ENCODE assay signal across 26 cellular contexts in the genomic region with DNA sequence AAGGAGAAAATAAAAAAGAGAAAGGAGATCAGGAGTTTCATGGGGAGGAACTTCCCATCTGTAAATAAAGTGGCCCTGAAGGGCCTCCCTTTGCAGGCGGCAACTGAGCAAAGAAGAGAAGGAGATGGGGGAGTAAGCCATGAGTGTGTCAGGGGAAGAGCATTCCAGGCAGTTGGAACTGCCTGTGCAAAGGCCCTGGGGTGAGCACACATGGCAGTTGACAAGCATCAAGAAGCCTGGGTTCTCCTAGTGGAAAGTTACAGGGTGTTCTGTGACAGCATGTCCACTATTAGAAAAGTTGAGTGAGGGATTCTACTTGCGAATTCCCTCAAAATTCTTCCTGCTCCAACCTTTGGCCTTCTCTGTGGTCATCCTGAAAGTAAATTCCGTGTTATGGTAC. TPM values are rescaled to one million over a fixed set of nuclear protein-coding genes. Genes with fewer than 3 reads are reported as not detected.
DNase-seq lines count a peak whose midpoint lies in the region; ATAC-seq, FAIRE-seq and TF ChIP-seq lines count a peak whose summit lies in the region.
"Had no signal": no experiment of that assay in that cellular context is flagged by ENCODE, and none has a peak within 500 bp of the region (broad histone marks: within the 10 kb centered on the region; RNA-seq: fewer than 3 reads in every experiment).

No MANE protein-coding gene starts in this region.

- peak overlapping the region; percentile 76 for H3K4me2 ChIP-seq in BLaER1
- H3K4me2 ChIP-seq in K562 (ENCODE audit: insufficient read depth, low read length): no peak overlapping the region
- peak overlapping the region; percentile 48 for H3K4me2 ChIP-seq in smooth muscle cell

- H4K20me1 ChIP-seq in BLaER1 (no peaks in the 10 kb centered on the region), K562 (replicated peaks; ENCODE audit: control insufficient read depth, insufficient read depth, low read length) (peaks cover 3% of the 10 kb centered on the region; the same call in 1 of the 2 replicates), smooth muscle cell (ENCODE audit: low read depth) (no peaks in the 10 kb centered on the region)

- H3K4me1 ChIP-seq in BLaER1 (peaks cover 49% of the 10 kb centered on the region), K562 (replicated peaks in 1 of 2; ENCODE audit: control insufficient read depth in 2 of 2, insufficient read depth in 2 of 2, low read length in 2 of 2) (no peaks in the 10 kb centered on the region), smooth muscle cell (ENCODE audit: low read depth) (peaks cover 18% of the 10 kb centered on the region)

- H3K9me3 Mint-ChIP-seq in memory B cell (no peaks in the 10 kb centered on the region), chondrocyte (ENCODE audit: low read depth) (no peaks in the 10 kb centered on the region)
- H3K9me3 Mint-ChIP-seq: activated naive CD4-positive, alpha-beta T cell treated with anti-CD3 and anti-CD28 coated beads for 36 hours; natural killer cell had no signal

- H3F3A ChIP-seq in smooth muscle cell (ENCODE audit: low read depth): peaks cover 25% of the 10 kb centered on the region

- BruUV-seq in K562 (replicated peaks; lab: Mats Ljungman, UMichigan): no TSS peak

- in situ Hi-C loops in K562 (cut with MboI): no loop called here

- H2AFZ ChIP-seq in K562 (ENCODE audit: low read depth, low read length) (no peak overlapping the region), smooth muscle cell (ENCODE audit: low read depth) (no peak overlapping the region)

- H3K27ac Mint-ChIP-seq in memory B cell (peak overlapping the region; percentile 3), chondrocyte (ENCODE audit: unreplicated experiment) (no peak overlapping the region)
- H3K27ac Mint-ChIP-seq: activated CD8-positive, alpha-beta T cell treated with anti-CD3 and anti-CD28 coated beads, Interleukin-2, amount 10 ng/mL, durations not matched to agents 7 days and 5 days; activated naive CD4-positive, alpha-beta T cell treated with anti-CD3 and anti-CD28 coated beads for 36 hours; endodermal cell; natural killer cell had no signal

- H3K9ac ChIP-seq in BLaER1 (no peak overlapping the region), K562 (ENCODE audit: insufficient read depth in 1 of 2, low read depth in 2 of 2, low read length in 2 of 2) (no peak overlapping the region), smooth muscle cell (ENCODE audit: low read depth) (peak overlapping the region; percentile 68)

- 4% methylated on average over 3 of the region's 3 CpGs for WGBS in K562 (ENCODE audit: insufficient coverage, low coverage, missing lambda C conversion rate)
- 89% methylated on average over 3 of the region's 3 CpGs for WGBS in smooth muscle cell (ENCODE audit: low lambda C conversion rate)

- no peak overlapping the region for H3K4me3 ChIP-seq in BLaER1
- H3K4me3 ChIP-seq in K562: no peak overlapping the region
- H3K4me3 ChIP-seq in smooth muscle cell: no peak overlapping the region
- H3K4me3 ChIP-seq: colonic mucosa, GM12878, vagina had no signal

- H3K79me2 ChIP-seq in K562 (ENCODE audit: control insufficient read depth, insufficient read depth, low read length): no peaks in the 10 kb centered on the region
- H3K79me2 ChIP-seq in smooth muscle cell (ENCODE audit: low read depth): peaks cover 35% of the 10 kb centered on the region

- FAIRE-seq in K562 (lab: Jason Lieb, UNC): no peak
- FAIRE-seq: GM12878 had no signal

- no peaks in the 10 kb centered on the region for H3K9me1 ChIP-seq in K562 (ENCODE audit: control insufficient read depth, insufficient read depth, low read length)

- no peak for TF ChIP-seq POLR2A in K562 (conservative IDR thresholded peaks at IDR 0.05)

- CTCF ChIA-PET in K562 (lab: Yijun Ruan, JAX; ENCODE audit: low intra/inter-chr PET ratio): no interaction called here

- H3K9me3 ChIP-seq in BLaER1: peaks cover 6% of the 10 kb centered on the region; the same call in 1 of the 2 replicates
- H3K9me3 ChIP-seq in K562 (replicated peaks; ENCODE audit: control insufficient read depth, insufficient read depth, low read depth, low read length): no peaks in the 10 kb centered on the region
- no peaks in the 10 kb centered on the region for H3K9me3 ChIP-seq in smooth muscle cell (replicated peaks; ENCODE audit: low read depth)
- H3K9me3 ChIP-seq: colonic mucosa, vagina had no signal

- H3K4me3 Mint-ChIP-seq in memory B cell: no peak overlapping the region
- no peak overlapping the region for H3K4me3 Mint-ChIP-seq in chondrocyte (ENCODE audit: unreplicated experiment)
- H3K4me3 Mint-ChIP-seq: activated CD8-positive, alpha-beta T cell treated with anti-CD3 and anti-CD28 coated beads, Interleukin-2, amount 10 ng/mL, durations not matched to agents 7 days and 5 days; activated naive CD4-positive, alpha-beta T cell treated with anti-CD3 and anti-CD28 coated beads for 36 hours; endodermal cell; natural killer cell had no signal

- POLR2A ChIA-PET in K562 (lab: Yijun Ruan, JAX): interaction anchor here (0.7 to 0.8 kb wide), 2 partner anchors 35 to 396 kb away, joined by 3 read pairs; no protein-coding TSS in a partner anchor

- intact Hi-C loops in K562 (cut with micrococcal nuclease): no loop called here

- H3K27ac ChIP-seq in BLaER1 (peak overlapping the region; percentile 80; the same call in 1 of the 2 replicates), K562 (ENCODE audit: extremely low read depth, low read depth, low read length) (no peak overlapping the region), smooth muscle cell (ENCODE audit: low read depth) (peak overlapping the region; percentile 97)

- H3K27me3 Mint-ChIP-seq in memory B cell (peaks cover 13% of the 10 kb centered on the region), chondrocyte (ENCODE audit: low read depth) (no peaks in the 10 kb centered on the region)

- H3K36me3 ChIP-seq in BLaER1: no peaks in the 10 kb centered on the region
- H3K36me3 ChIP-seq in K562 (ENCODE audit: control insufficient read depth, insufficient read depth, low read length): no peaks in the 10 kb centered on the region
- no peaks in the 10 kb centered on the region for H3K36me3 ChIP-seq in smooth muscle cell (ENCODE audit: low read depth)
- H3K36me3 ChIP-seq: colonic mucosa, vagina had no signal

- ATAC-seq in K562 (no peak), memory B cell (ENCODE audit: low read depth) (no peak), HG03432 (IDR thresholded peaks at IDR 0.05; ENCODE audit: unreplicated experiment) (no peak)
- ATAC-seq: activated CD8-positive, alpha-beta T cell treated with anti-CD3 and anti-CD28 coated beads, Interleukin-2, amount 10 ng/mL, durations not matched to agents 7 days and 5 days; natural killer cell; PC-3 had no signal

- H3K36me3 Mint-ChIP-seq in memory B cell: no peaks in the 10 kb centered on the region
- H3K36me3 Mint-ChIP-seq in chondrocyte (ENCODE audit: low read depth): peaks cover 2% of the 10 kb centered on the region
- H3K36me3 Mint-ChIP-seq: natural killer cell had no signal

- TF ChIP-seq RAD21 in K562 (CRISPR knock-in tag; conservative IDR thresholded peaks at IDR 0.05 in 1 of 2, IDR thresholded peaks at IDR 0.05 in 1 of 2): no peak

- TF ChIP-seq CTCF in K562 (IDR thresholded peaks at IDR 0.05 in 2 of 3, conservative IDR thresholded peaks at IDR 0.05 in 1 of 3; ENCODE audit: insufficient read depth in 2 of 3, low read depth in 1 of 3, low read length in 3 of 3) (no peak), smooth muscle cell (IDR thresholded peaks at IDR 0.05; ENCODE audit: borderline replicate concordance, insufficient read depth, poor library complexity, severe bottlenecking) (no peak), chondrocyte (IDR thresholded peaks at IDR 0.05) (no peak)

- H3K27me3 ChIP-seq in BLaER1 (no peaks in the 10 kb centered on the region), K562 (ENCODE audit: control insufficient read depth in 2 of 2, insufficient read depth in 2 of 2, low read length in 2 of 2) (peaks cover 48 to 82% of the 10 kb centered on the region in 2 experiments), smooth muscle cell (ENCODE audit: low read depth) (no peaks in the 10 kb centered on the region)
- H3K27me3 ChIP-seq: colonic mucosa, vagina had no signal

- DNase-seq in K562 (ENCODE audit: extremely low read depth in 1 of 4, low spot score in 3 of 4) (no peak), memory B cell (ENCODE audit: low spot score in 2 of 2) (no peak), smooth muscle cell (lab: John Stamatoyannopoulos, UW; ENCODE audit: unreplicated experiment) (no peak), SKM-1 treated with dmso at 0.1 percent for 144 hours (lab: John Stamatoyannopoulos, UW; ENCODE audit: unreplicated experiment) (no peak), chondrocyte (ENCODE audit: low spot score) (no peak)
- DNase-seq in activated effector memory CD4-positive, alpha-beta T cell treated with anti-CD3 and anti-CD28 coated beads, Interleukin-2, amount 50 U/mL, for 16 hours: no peak
- DNase-seq: ACHN; activated CD4-positive, CD25-positive, alpha-beta regulatory T cell treated with anti-CD3 and anti-CD28 coated beads, Interleukin-2, amount 50 U/mL, for 72 hours; activated CD8-positive, alpha-beta T cell treated with anti-CD3 and anti-CD28 coated beads, Interleukin-2, amount 10 ng/mL, durations not matched to agents 7 days and 5 days; activated naive CD4-positive, alpha-beta T cell treated with anti-CD3 and anti-CD28 coated beads for 36 hours; amniotic stem cell; colonic mucosa; endodermal cell; GOT3; kidney glomerular epithelial cell; natural killer cell; NCI-H1436; NCI-H2107; NCI-H510A; PC-3; SIG-M5; T-helper 1 cell had no signal

- TF ChIP-seq EP300 in K562 (IDR thresholded peaks at IDR 0.05; ENCODE audit: low read length): no peak

- peaks cover 9% of the 10 kb centered on the region for H3K4me1 Mint-ChIP-seq in memory B cell
- peaks cover 27% of the 10 kb centered on the region for H3K4me1 Mint-ChIP-seq in chondrocyte (ENCODE audit: low read depth)
- H3K4me1 Mint-ChIP-seq: endodermal cell, natural killer cell had no signal

RNA-seq across cellular contexts. Expression of gene TSPAN15, which starts 30.9 kb away (rescaled TPM):
- 0.95 TPM in 1 of 2 replicates, not detected in the other for total RNA-seq in K562 (2011; cell fraction: chromatin; rRNA removed; ENCODE audit: low replicate concordance)
- 0.17 and 0.66 TPM in 2 replicates for total RNA-seq in K562 (2011; cell fraction: nucleolus; rRNA removed)
- 0.38 TPM in 1 of 2 replicates, not detected in the other for total RNA-seq in K562 (2011; cell fraction: nucleoplasm; rRNA removed)
- total RNA-seq in K562 (2014; rRNA removed) (0.78 and 1.0 TPM in 2 replicates), K562 (2014; rRNA removed; fragmentation: Illumina TruSeq; extraction: Trizol) (0.33 and 0.35 TPM in 2 replicates), K562 (2015; rRNA removed; fragmentation: Illumina TruSeq; extraction: Trizol) (0.19 and 0.36 TPM in 2 replicates), K562 (2021) (0.53 and 0.83 TPM in 2 replicates), smooth muscle cell (113 and 145 TPM in 2 replicates), chondrocyte (1.7 to 11.1 TPM (median 8.9 TPM) in 3 replicates)
- polyA plus RNA-seq in K562 (2011; rRNA removed) (0.45 and 0.64 TPM in 2 replicates), K562 (2014; fragmentation: Illumina TruSeq; extraction: Trizol) (0.26 and 0.45 TPM in 2 replicates), K562 (2014; fragmentation: Nextera tagmentation; extraction: Ambion mirVana) (not detected), K562 (2014; rRNA removed) (0.36 and 1.2 TPM in 2 replicates), smooth muscle cell (144 and 249 TPM in 2 replicates)
- polyA plus RNA-seq in K562 (2011; cell fraction: cytosol; rRNA removed): 0.81 and 0.88 TPM in 2 replicates
- 0.71 and 0.73 TPM in 2 replicates for polyA plus RNA-seq in K562 (2011; cell fraction: nucleus; rRNA removed)
- 0.59 and 0.89 TPM in 2 replicates for polyA plus RNA-seq in K562 (2012)
- polyA minus RNA-seq in K562 (2011; rRNA and poly(A)+ RNA removed): 0.48 and 0.53 TPM in 2 replicates
- polyA minus RNA-seq in K562 (2011; cell fraction: cytosol; rRNA and poly(A)+ RNA removed): 0.95 and 2.6 TPM in 2 replicates
- 1.1 TPM in 2 replicates for polyA minus RNA-seq in K562 (2011; cell fraction: nucleus; rRNA and poly(A)+ RNA removed)
